17 cellular contexts compared by ENCODE assay signal in the genomic region with DNA sequence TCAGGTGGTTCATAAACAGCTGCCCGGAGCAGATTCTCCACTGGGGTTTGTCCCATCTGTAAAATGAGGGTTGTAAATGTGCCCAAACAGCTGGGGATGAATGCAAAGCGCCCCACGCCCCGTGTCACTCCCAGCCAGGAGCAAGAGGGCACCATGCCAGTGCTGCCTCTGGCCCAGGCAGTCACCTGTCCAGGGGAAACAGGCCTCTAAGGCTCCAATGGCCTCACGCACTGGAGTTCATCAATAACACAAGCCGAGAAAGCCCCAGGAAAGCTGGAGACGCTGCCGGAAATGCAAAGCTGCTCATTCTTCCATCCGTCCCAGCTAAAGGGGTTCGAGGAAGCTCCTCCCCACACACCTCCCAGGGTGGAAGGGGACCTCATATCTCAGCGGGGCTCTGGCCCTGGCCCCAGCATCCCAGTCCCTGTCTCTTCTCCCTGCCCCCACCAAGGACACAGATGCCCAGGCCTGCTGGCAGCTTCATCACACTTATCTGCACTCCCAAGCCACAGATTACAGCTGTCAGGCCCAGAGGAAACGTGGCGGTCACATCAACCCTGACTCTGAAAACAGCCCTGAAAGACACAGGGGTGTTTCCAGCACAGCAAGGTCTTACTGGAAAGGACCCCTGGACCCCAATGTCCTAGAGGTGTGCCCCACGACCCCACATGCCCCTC. TPM values are rescaled to one million over a fixed set of nuclear protein-coding genes. Genes with fewer than 3 reads are reported as not detected.
DNase-seq lines count a peak whose midpoint lies in the region; ATAC-seq, FAIRE-seq and TF ChIP-seq lines count a peak whose summit lies in the region.
"Had no signal": no experiment of that assay in that cellular context is flagged by ENCODE, and none has a peak within 500 bp of the region (broad histone marks: within the 10 kb centered on the region; RNA-seq: fewer than 3 reads in every experiment).

No MANE protein-coding gene starts in this region.

- H3K4me1 ChIP-seq in A549 (peaks cover 43% of the 10 kb centered on the region), ovary (ENCODE audit: insufficient read depth) (peaks cover 41% of the 10 kb centered on the region)

- no peak overlapping the region for H3K4me3 ChIP-seq in A549
- H3K4me3 ChIP-seq in ovary = no peak overlapping the region
- H3K4me3 ChIP-seq: sigmoid colon had no signal

- ATAC-seq in A549 (no peak), left cardiac atrium (peak; percentile 36 to 58), GM18502 (IDR thresholded peaks at IDR 0.05; ENCODE audit: poor library complexity, unreplicated experiment) (no peak)
- ATAC-seq: activated T-cell treated with anti-CD3 and anti-CD28 coated beads, Interleukin-2, amount 50 U/mL, for 72 hours had no signal

- intact Hi-C loops in left cardiac atrium (cut with DNase I) (no loop called here), ovary (cut with DNase I) (no loop called here)

- TF ChIP-seq RAD21 in A549 (conservative IDR thresholded peaks at IDR 0.05 in 1 of 2, IDR thresholded peaks at IDR 0.05 in 1 of 2) = no peak

- DNase-seq in A549 (ENCODE audit: low read depth in 1 of 2, low spot score in 1 of 2) = no peak
- no peak for DNase-seq in left cardiac atrium
- peak in 1 of 5 donors; percentile 54 for DNase-seq in ovary
- DNase-seq in NCI-H69 (lab: John Stamatoyannopoulos, UW) = no peak
- DNase-seq in NCI-H524 treated with DMSO at 0.1 percent for 48 hours (lab: John Stamatoyannopoulos, UW) = no peak
- DNase-seq in activated T-cell treated with anti-CD3 and anti-CD28 coated beads, Interleukin-2, amount 50 U/mL, for 48 hours = no peak
- DNase-seq: activated B cell treated with CpG ODN at 0.5 μM for 24 hours; activated T-cell treated with anti-CD3 and anti-CD28 coated beads, Interleukin-2, amount 50 U/mL, for 72 hours; GOT3; MV-4-11; NCI-H524; SHP77 treated with DMSO at 0.1 percent for 48 hours; sigmoid colon had no signal

- H3K9me3 ChIP-seq in A549 (no peaks in the 10 kb centered on the region), ovary (no peaks in the 10 kb centered on the region)
- H3K9me3 ChIP-seq: sigmoid colon had no signal

- H3K36me3 ChIP-seq in ovary = no peaks in the 10 kb centered on the region
- H3K36me3 ChIP-seq: sigmoid colon had no signal

- POLR2A ChIA-PET in A549 (lab: Yijun Ruan, JAX) = interaction anchor here (2.2 kb wide), 1 partner anchor 13 kb away, joined by 7 read pairs; no protein-coding TSS in a partner anchor

- no peak overlapping the region for H3K4me2 ChIP-seq in A549

- 91% methylated on average over 14 of the region's 14 CpGs for WGBS in A549 (ENCODE audit: missing lambda C conversion rate)
- 50 to 70% (median 56%) methylated on average over 13 to 14 of the region's 14 CpGs for WGBS in ovary, 3 donors

- CTCF ChIA-PET in A549 (lab: Yijun Ruan, JAX) = interaction anchor here (1.0 to 1.8 kb wide), 8 partner anchors 9 to 64 kb away, joined by 3 to 10 read pairs (median 4); no protein-coding TSS in a partner anchor

- no peak for TF ChIP-seq EP300 in A549 (IDR thresholded peaks at IDR 0.05)
- TF ChIP-seq EP300 in ovary (IDR thresholded peaks at IDR 0.05) = no peak

- H3K27me3 ChIP-seq in ovary = no peaks in the 10 kb centered on the region
- H3K27me3 ChIP-seq: sigmoid colon had no signal

- TF ChIP-seq POLR2A in A549 (IDR thresholded peaks at IDR 0.05; ENCODE audit: low read length) = no peak
- TF ChIP-seq POLR2A in ovary (IDR thresholded peaks at IDR 0.05) = no peak

- TF ChIP-seq CTCF in A549 (IDR thresholded peaks at IDR 0.05) = no peak
- no peak for TF ChIP-seq CTCF in VCaP (conservative IDR thresholded peaks at IDR 0.05)
- no peak for TF ChIP-seq CTCF in ovary (IDR thresholded peaks at IDR 0.05)

- FAIRE-seq in A549 (lab: Jason Lieb, UNC) = no peak
- FAIRE-seq: HTR-8/SVneo had no signal

- peak overlapping the region; percentile 10 to 71; a peak in 3 of 6 replicates for H3K27ac ChIP-seq in A549
- H3K27ac ChIP-seq in VCaP = peak overlapping the region; percentile 62
- H3K27ac ChIP-seq in ovary = peak overlapping the region; percentile 75 to 76
- H3K27ac ChIP-seq: epithelial cell of prostate had no signal

TF ChIP-seq in A549, 52 proteins besides CTCF, POLR2A, EP300 and RAD21:
- TF ChIP-seq HEYL (CRISPR knock-in tag; IDR thresholded peaks at IDR 0.05) = no peak
- TF ChIP-seq RNF2 (IDR thresholded peaks at IDR 0.05; ENCODE audit: borderline replicate concordance, low read depth) = no peak
- no peak for TF ChIP-seq HOXA7 (CRISPR knock-in tag; IDR thresholded peaks at IDR 0.05)
- TF ChIP-seq ZNF302 (CRISPR knock-in tag; IDR thresholded peaks at IDR 0.05) = no peak
- TF ChIP-seq ZSCAN20 (CRISPR knock-in tag; IDR thresholded peaks at IDR 0.05) = no peak
- no peak for TF ChIP-seq CHD2 (IDR thresholded peaks at IDR 0.05; ENCODE audit: low read length, partially characterized antibody)
- no peak for TF ChIP-seq NPAS2 (CRISPR knock-in tag; IDR thresholded peaks at IDR 0.05; ENCODE audit: borderline replicate concordance)
- TF ChIP-seq NFE2L2 (conservative IDR thresholded peaks at IDR 0.05; ENCODE audit: low read length) = no peak
- TF ChIP-seq ZFP36 (IDR thresholded peaks at IDR 0.05; ENCODE audit: borderline replicate concordance, partially characterized antibody) = no peak
- TF ChIP-seq MAZ (IDR thresholded peaks at IDR 0.05; ENCODE audit: borderline replicate concordance, low read depth, low read length) = no peak
- TF ChIP-seq EHMT2 (IDR thresholded peaks at IDR 0.05; ENCODE audit: low read depth) = no peak
- TF ChIP-seq CHD4 (IDR thresholded peaks at IDR 0.05; ENCODE audit: borderline replicate concordance) = no peak
- TF ChIP-seq GATA3 (IDR thresholded peaks at IDR 0.05; ENCODE audit: borderline replicate concordance) = no peak
- TF ChIP-seq HDAC2 (IDR thresholded peaks at IDR 0.05) = no peak
- TF ChIP-seq HOXB13 (CRISPR knock-in tag; IDR thresholded peaks at IDR 0.05; ENCODE audit: low read depth) = no peak

RNA-seq across cellular contexts. Expression of a gene that starts 21.5 kb away (rescaled TPM):
- polyA plus RNA-seq in A549 (2011; rRNA removed) = 81.1 and 111 TPM in 2 replicates
- 281 and 385 TPM in 2 replicates for polyA plus RNA-seq in A549 (2012; cell fraction: cytosol; rRNA removed)
- polyA plus RNA-seq in A549 (2012; cell fraction: nucleus; rRNA removed) = 568 and 899 TPM in 2 replicates
- polyA plus RNA-seq in A549 (2017; fragmentation: RNase III; extraction: RNeasy Plus Mini Kit Qiagen cat#74134 plus additional on column Dnase treatment) = 151 to 160 TPM (median 154 TPM) in 3 replicates
- polyA minus RNA-seq in A549 (2011; rRNA and poly(A)+ RNA removed) = 151 and 173 TPM in 2 replicates
- total RNA-seq in left cardiac atrium = 10 to 100 TPM; 26.2 to 31.3 TPM
- 100 to 1,000 TPM in 3 of 7 donors, 10 to 100 TPM in 4; 20.8 to 155 (median 81.7) TPM for total RNA-seq in ovary
- polyA plus RNA-seq in ovary = 1,000 to 10,000 TPM in 1 of 2 donors, 10 to 100 TPM in 1; 59.4 to 1,262 TPM

Comparison
In these comparisons a context has a peak if more than half of its experiments do, and no peak if none do; other contexts are left out.
1. ATAC-seq: peak in left cardiac atrium (2 of 2); none in A549 (0 of 2) and GM18502 (single experiment).
2. Peak in every context shown above with its lines, with median percentiles within 50 percentile points of each other: H3K27ac ChIP-seq.